Comparison of ENCODE assay signal across 8 cellular contexts in genomic region chr9:128274245-128274644, GRCh38. TPM values are rescaled to one million over a fixed set of nuclear protein-coding genes. Genes with fewer than 3 reads are reported as not detected.
DNase-seq lines count a peak whose midpoint lies in the region; ATAC-seq and TF ChIP-seq lines count a peak whose summit lies in the region.

No MANE protein-coding gene starts in this region.

- intact Hi-C loops in right cardiac atrium (cut with DNase I) = no loop called here
- intact Hi-C loops in heart left ventricle (cut with DNase I) = loop anchor here in 1 of 10 donors (2.0 kb wide), 1 partner anchor 17 kb away; no protein-coding TSS in a partner anchor
- intact Hi-C loops in lower lobe of right lung (cut with DNase I) = no loop called here

- 65% methylated on average over 8 of the region's 8 CpGs for WGBS in right cardiac atrium
- WGBS in heart left ventricle, 4 donors = 61 to 73% (median 70%) methylated on average over 8 of the region's 8 CpGs

- no peaks in the 10 kb centered on the region for H3K27me3 ChIP-seq in right cardiac atrium (ENCODE audit: control insufficient read depth, insufficient read depth)
- no peaks in the 10 kb centered on the region for H3K27me3 ChIP-seq in heart left ventricle
- H3K27me3 ChIP-seq in lower lobe of right lung (ENCODE audit: low read depth) = no peaks in the 10 kb centered on the region

- peak overlapping the region; percentile 96 for H3K4me3 Mint-ChIP-seq in activated naive CD8-positive, alpha-beta T cell treated with anti-CD3 and anti-CD28 coated beads, Interleukin-2, amount 10 ng/mL, durations not matched to agents 7 days and 5 days

- H3K9me3 ChIP-seq in right cardiac atrium (ENCODE audit: control insufficient read depth, low read length) (no peaks in the 10 kb centered on the region), heart left ventricle (no peaks in the 10 kb centered on the region), lower lobe of right lung (no peaks in the 10 kb centered on the region)

- no peaks in the 10 kb centered on the region for H3K27me3 Mint-ChIP-seq in activated naive CD8-positive, alpha-beta T cell treated with anti-CD3 and anti-CD28 coated beads, Interleukin-2, amount 10 ng/mL, durations not matched to agents 7 days and 5 days

- peaks cover 46% of the 10 kb centered on the region for H3K4me1 Mint-ChIP-seq in activated naive CD8-positive, alpha-beta T cell treated with anti-CD3 and anti-CD28 coated beads, Interleukin-2, amount 10 ng/mL, durations not matched to agents 7 days and 5 days

- ATAC-seq in right cardiac atrium (no peak), heart left ventricle (no peak), lower lobe of right lung (no peak), GM21737 (IDR thresholded peaks at IDR 0.05; ENCODE audit: unreplicated experiment) (no peak), GM18511 (IDR thresholded peaks at IDR 0.05; ENCODE audit: unreplicated experiment) (no peak)
- ATAC-seq in activated naive CD8-positive, alpha-beta T cell treated with anti-CD3 and anti-CD28 coated beads, Interleukin-2, amount 10 ng/mL, durations not matched to agents 7 days and 5 days (ENCODE audit: low read depth) = no peak

- peak overlapping the region; percentile 92 for H3K27ac Mint-ChIP-seq in activated naive CD8-positive, alpha-beta T cell treated with anti-CD3 and anti-CD28 coated beads, Interleukin-2, amount 10 ng/mL, durations not matched to agents 7 days and 5 days

- peaks cover 5% of the 10 kb centered on the region for H3K4me1 ChIP-seq in right cardiac atrium (ENCODE audit: control insufficient read depth, insufficient read depth, low read length)
- peaks cover 0 to 37% (median 23%) of the 10 kb centered on the region in 12 donors for H3K4me1 ChIP-seq in heart left ventricle
- peaks cover 37% of the 10 kb centered on the region for H3K4me1 ChIP-seq in lower lobe of right lung

- no peaks in the 10 kb centered on the region for H3K9me3 Mint-ChIP-seq in activated naive CD8-positive, alpha-beta T cell treated with anti-CD3 and anti-CD28 coated beads, Interleukin-2, amount 10 ng/mL, durations not matched to agents 7 days and 5 days

- H3K36me3 Mint-ChIP-seq in activated naive CD8-positive, alpha-beta T cell treated with anti-CD3 and anti-CD28 coated beads, Interleukin-2, amount 10 ng/mL, durations not matched to agents 7 days and 5 days = peaks cover 15% of the 10 kb centered on the region

- no peak for TF ChIP-seq POLR2A in heart left ventricle (IDR thresholded peaks at IDR 0.05)

- no peak for DNase-seq in right cardiac atrium
- no peak for DNase-seq in heart left ventricle
- no peak for DNase-seq in activated naive CD8-positive, alpha-beta T cell treated with anti-CD3 and anti-CD28 coated beads, Interleukin-2, amount 10 ng/mL, durations not matched to agents 7 days and 5 days
- no peak for DNase-seq in lower lobe of right lung
- DNase-seq in foreskin melanocyte = no peak
- DNase-seq in germinal center (ENCODE audit: low spot score) = no peak

- H3K27ac ChIP-seq in right cardiac atrium (ENCODE audit: low read length) (peak overlapping the region; percentile 3), heart left ventricle (peak overlapping the region in 1 of 12 donors; percentile 95), lower lobe of right lung (peak overlapping the region; percentile 88)

- TF ChIP-seq CTCF in heart left ventricle (IDR thresholded peaks at IDR 0.05) (no peak), lower lobe of right lung (IDR thresholded peaks at IDR 0.05) (no peak)

- H3K4me3 ChIP-seq in right cardiac atrium (ENCODE audit: low read length) (no peak overlapping the region), heart left ventricle (peak overlapping the region in 6 of 12 donors; percentile 84 to 98 (median 92)), lower lobe of right lung (peak overlapping the region; percentile 86)

- POLR2A ChIA-PET in activated naive CD8-positive, alpha-beta T cell treated with anti-CD3 and anti-CD28 coated beads, Interleukin-2, amount 10 ng/mL, durations not matched to agents 7 days and 5 days (lab: Charles Lee) = interaction anchor here (1.0 kb wide), 1 partner anchor 24 kb away, joined by 3 read pairs; no protein-coding TSS in a partner anchor

- H3K36me3 ChIP-seq in heart left ventricle (peaks cover 0 to 44% (median 35%) of the 10 kb centered on the region in 9 donors), lower lobe of right lung (peaks cover 32% of the 10 kb centered on the region)

RNA-seq across cellular contexts. Expression of gene GOLGA2, which starts 1.6 kb away (rescaled TPM):
- 100 to 1,000 TPM in 2 of 4 donors, 10 to 100 TPM in 2; 85.6 to 124 (median 101) TPM for total RNA-seq in right cardiac atrium
- 84.2 TPM for polyA plus RNA-seq in right cardiac atrium
- 100 to 1,000 TPM in 1 of 9 donors, 10 to 100 TPM in 8; 68.5 to 122 (median 87.4) TPM for total RNA-seq in heart left ventricle
- polyA plus RNA-seq in heart left ventricle = 100 to 1,000 TPM in 1 of 2 donors, 10 to 100 TPM in 1; 77.7 to 144 TPM
- 10 to 100 TPM; 72.6 to 72.7 TPM for total RNA-seq in activated naive CD8-positive, alpha-beta T cell treated with anti-CD3 and anti-CD28 coated beads, Interleukin-2, amount 10 ng/mL, durations not matched to agents 7 days and 5 days
- 82.7 TPM for total RNA-seq in lower lobe of right lung

RNA-seq across cellular contexts. Expression of gene SWI5, which starts 1.8 kb away (rescaled TPM):
- total RNA-seq in right cardiac atrium = 10 to 100 TPM; 18.7 to 22.3 (median 20.5) TPM
- 33.7 TPM for polyA plus RNA-seq in right cardiac atrium
- 10 to 100 TPM; 10.8 to 23.9 (median 18.7) TPM for total RNA-seq in heart left ventricle
- 10 to 100 TPM; 25.8 to 30.6 TPM for polyA plus RNA-seq in heart left ventricle
- total RNA-seq in activated naive CD8-positive, alpha-beta T cell treated with anti-CD3 and anti-CD28 coated beads, Interleukin-2, amount 10 ng/mL, durations not matched to agents 7 days and 5 days = 10 to 100 TPM; 12.3 to 14.3 TPM
- 19.1 TPM for total RNA-seq in lower lobe of right lung

RNA-seq across cellular contexts. Expression of gene TRUB2, which starts 48.0 kb away (rescaled TPM):
- total RNA-seq in right cardiac atrium = 10 to 100 TPM; 19.9 to 29.0 (median 25.9) TPM
- 24.6 TPM for polyA plus RNA-seq in right cardiac atrium
- total RNA-seq in heart left ventricle = 10 to 100 TPM; 12.9 to 49.7 (median 34.5) TPM
- 10 to 100 TPM; 25.3 to 25.6 TPM for polyA plus RNA-seq in heart left ventricle
- 10 to 100 TPM; 18.7 to 21.0 TPM for total RNA-seq in activated naive CD8-positive, alpha-beta T cell treated with anti-CD3 and anti-CD28 coated beads, Interleukin-2, amount 10 ng/mL, durations not matched to agents 7 days and 5 days
- 18.1 TPM for total RNA-seq in lower lobe of right lung

RNA-seq across cellular contexts. Expression of gene COQ4, which starts 48.4 kb away (rescaled TPM):
- 10 to 100 TPM; 26.5 to 28.9 (median 27.6) TPM for total RNA-seq in right cardiac atrium
- 41.8 TPM for polyA plus RNA-seq in right cardiac atrium
- 10 to 100 TPM; 19.0 to 43.2 (median 29.8) TPM for total RNA-seq in heart left ventricle
- 10 to 100 TPM; 32.2 to 38.1 TPM for polyA plus RNA-seq in heart left ventricle
- 10 to 100 TPM; 34.9 to 35.1 TPM for total RNA-seq in activated naive CD8-positive, alpha-beta T cell treated with anti-CD3 and anti-CD28 coated beads, Interleukin-2, amount 10 ng/mL, durations not matched to agents 7 days and 5 days
- 35.9 TPM for total RNA-seq in lower lobe of right lung
